In the genomic region with DNA sequence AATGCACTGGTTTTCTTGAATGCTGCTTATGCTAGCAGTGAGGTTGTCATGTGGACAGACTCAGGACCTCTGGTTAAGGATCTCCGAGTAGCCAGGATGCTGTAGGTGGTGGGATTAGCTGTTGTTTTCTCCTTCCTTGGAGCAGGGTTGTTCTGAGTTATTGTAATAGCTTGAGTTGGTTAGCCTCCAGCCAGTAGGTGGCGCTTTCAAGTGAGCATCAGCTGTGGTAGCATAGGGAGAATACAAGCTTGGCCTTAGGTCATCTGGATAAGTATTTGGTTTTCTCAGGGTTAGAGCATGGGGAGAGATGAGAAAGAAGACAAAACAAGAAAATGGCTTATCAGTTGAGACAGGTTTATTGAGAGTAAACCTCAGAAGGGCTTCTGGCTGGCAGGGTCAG, we compare ENCODE assay signal across 13 cellular contexts.
DNase-seq lines count a peak whose midpoint lies in the region; ATAC-seq, FAIRE-seq and TF ChIP-seq lines count a peak whose summit lies in the region.
"Had no signal": no experiment of that assay in that cellular context is flagged by ENCODE, and none has a peak within 500 bp of the region (broad histone marks: within the 10 kb centered on the region; RNA-seq: fewer than 3 reads in every experiment).

No MANE protein-coding gene starts in this region.

- ATAC-seq in HG03439 (IDR thresholded peaks at IDR 0.05; ENCODE audit: unreplicated experiment) (peak; percentile 59), HG03571 (IDR thresholded peaks at IDR 0.05; ENCODE audit: unreplicated experiment) (no peak), HG03108 (IDR thresholded peaks at IDR 0.05; ENCODE audit: unreplicated experiment) (no peak)

- peak; percentile 3 for DNase-seq in GM12864 (ENCODE audit: low read depth)
- no peak for DNase-seq in GM19239 (ENCODE audit: insufficient read length, low spot score)
- no peak for DNase-seq in HCEC 1CT
- DNase-seq: activated CD4-positive, alpha-beta T cell treated with anti-CD3 and anti-CD28 coated beads, Interleukin-2, amount 10 ng/mL, durations not matched to agents 7 days and 5 days; H7; NCI-H2081; stomach had no signal

- H3K27ac ChIP-seq in C4-2B (no peak overlapping the region), VCaP (no peak overlapping the region)
- H3K27ac ChIP-seq: stomach had no signal

- no peak for FAIRE-seq in GM19239 (lab: Jason Lieb, UNC)
- FAIRE-seq: D721Med had no signal

- no peak overlapping the region for H3K4me3 ChIP-seq in GM12864 (ENCODE audit: low read depth, low read length)
- H3K4me3 ChIP-seq: stomach had no signal

- TF ChIP-seq CTCF in C4-2B (conservative IDR thresholded peaks at IDR 0.05) (peak; percentile 84), GM12864 (IDR thresholded peaks at IDR 0.05; ENCODE audit: low read depth, low read length, missing control alignments) (peak; percentile 60), VCaP (conservative IDR thresholded peaks at IDR 0.05) (peak; percentile 24; the same call in 1 of the 2 replicates)

Comparison
In these comparisons a context has a peak if more than half of its experiments do, and no peak if none do; other contexts are left out.
1. CTCF ChIP-seq: peak in every context shown above with its lines; median percentile 84 in C4-2B; 60 in GM12864; 24 in VCaP.